17 cellular contexts compared by ENCODE assay signal in genomic region chr10:78511324-78512204, GRCh38.
A peak's percentile ranks its signal among the peaks of the same experiment; 100 is the strongest.
DNase-seq lines count a peak whose midpoint lies in the region; ATAC-seq and TF ChIP-seq lines count a peak whose summit lies in the region.
"Had no signal": no experiment of that assay in that cellular context is flagged by ENCODE, and none has a peak within 500 bp of the region (broad histone marks: within the 10 kb centered on the region; RNA-seq: fewer than 3 reads in every experiment).

No MANE protein-coding gene starts in this region.

- no peak overlapping the region for H3K4me3 ChIP-seq in AG09309 (ENCODE audit: control insufficient read depth, low read depth, low read length)
- H3K4me3 ChIP-seq in PC-3 (ENCODE audit: low read length) = no peak overlapping the region
- no peak overlapping the region for H3K4me3 ChIP-seq in gastroesophageal sphincter
- no peak overlapping the region for H3K4me3 ChIP-seq in trophoblast cell (ENCODE audit: low read depth, low read length)
- no peak overlapping the region for H3K4me3 ChIP-seq in lower lobe of right lung
- no peak overlapping the region for H3K4me3 ChIP-seq in testis
- H3K4me3 ChIP-seq: left ventricle myocardium inferior, PC-9 had no signal

- H2AFZ ChIP-seq in PC-3 (ENCODE audit: low read length) = no peak overlapping the region
- H2AFZ ChIP-seq in trophoblast cell (ENCODE audit: insufficient read depth, low read length, poor library complexity) = no peak overlapping the region
- H2AFZ ChIP-seq: PC-9 had no signal

- H3K27me3 ChIP-seq in PC-3 (ENCODE audit: low read length) (no peaks in the 10 kb centered on the region), gastroesophageal sphincter (no peaks in the 10 kb centered on the region), trophoblast cell (ENCODE audit: insufficient read depth, low read length) (no peaks in the 10 kb centered on the region), lower lobe of right lung (ENCODE audit: low read depth) (no peaks in the 10 kb centered on the region), testis (no peaks in the 10 kb centered on the region)

- H3K4me1 ChIP-seq in PC-3 (ENCODE audit: insufficient read depth, low read length) = peaks cover 10% of the 10 kb centered on the region; the same call in 1 of the 2 replicates
- H3K4me1 ChIP-seq in gastroesophageal sphincter = peaks cover 9 to 100% (median 55%) of the 10 kb centered on the region in 3 donors
- H3K4me1 ChIP-seq in trophoblast cell (ENCODE audit: control insufficient read depth in 1 of 2, insufficient read depth in 2 of 2, low read length in 2 of 2) = peaks cover 11 to 22% of the 10 kb centered on the region in 2 experiments
- H3K4me1 ChIP-seq in lower lobe of right lung = peaks cover 25% of the 10 kb centered on the region
- H3K4me1 ChIP-seq in testis = peaks cover 31% of the 10 kb centered on the region

- no peak overlapping the region for H3K14ac ChIP-seq in trophoblast cell (ENCODE audit: low read length)

- WGBS in gastroesophageal sphincter (ENCODE audit: low coverage in 1 of 2), 2 donors = 51 to 56% methylated on average over 5 to 6 of the region's 6 CpGs
- WGBS in trophoblast cell (ENCODE audit: extremely low coverage, insufficient coverage, insufficient read length) = no CpG with 5 or more reads among the region's 6 CpGs
- WGBS in testis, 2 donors = 75 to 77% methylated on average over 6 of the region's 6 CpGs

- H4K91ac ChIP-seq in trophoblast cell (ENCODE audit: low read depth, low read length) = peak overlapping the region; percentile 37

- H3K27ac Mint-ChIP-seq in activated CD8-positive, alpha-beta T cell treated with anti-CD3 and anti-CD28 coated beads, Interleukin-2, amount 10 ng/mL, durations not matched to agents 7 days and 5 days = no peak overlapping the region
- H3K27ac Mint-ChIP-seq: activated B cell treated with CpG ODN at 0.5 μM for 24 hours; CD8-positive, alpha-beta T cell had no signal

- H3K79me1 ChIP-seq in trophoblast cell (ENCODE audit: low read length) = peaks cover 35% of the 10 kb centered on the region

- ATAC-seq in PC-3 = peak; percentile 7; the same call in 1 of the 2 replicates
- no peak for ATAC-seq in gastroesophageal sphincter
- ATAC-seq in lower lobe of right lung = no peak
- ATAC-seq in activated CD8-positive, alpha-beta T cell treated with anti-CD3 and anti-CD28 coated beads, Interleukin-2, amount 10 ng/mL, durations not matched to agents 7 days and 5 days = no peak
- ATAC-seq: CD8-positive, alpha-beta T cell had no signal

- TF ChIP-seq CTCF in AG09309 (IDR thresholded peaks at IDR 0.05; ENCODE audit: control insufficient read depth, insufficient read depth, low read depth, low read length, missing control alignments) = no peak
- TF ChIP-seq CTCF in PC-3 (conservative IDR thresholded peaks at IDR 0.05; ENCODE audit: low read depth, low read length) = no peak
- TF ChIP-seq CTCF in gastroesophageal sphincter (IDR thresholded peaks at IDR 0.05) = no peak
- no peak for TF ChIP-seq CTCF in lower lobe of right lung (IDR thresholded peaks at IDR 0.05)
- TF ChIP-seq CTCF in testis (IDR thresholded peaks at IDR 0.05) = no peak

- H2BK120ac ChIP-seq in trophoblast cell (ENCODE audit: insufficient read depth, low read length, poor library complexity) = peak overlapping the region; percentile 34

- H4K12ac ChIP-seq in trophoblast cell (ENCODE audit: low read depth, low read length) = no peak overlapping the region

- no peaks in the 10 kb centered on the region for H3F3A ChIP-seq in PC-3 (ENCODE audit: low read length, unreplicated experiment)

- TF ChIP-seq POLR2A in gastroesophageal sphincter (IDR thresholded peaks at IDR 0.05) (no peak), testis (IDR thresholded peaks at IDR 0.05) (no peak)

- no peak overlapping the region for H2BK5ac ChIP-seq in trophoblast cell (ENCODE audit: low read depth, low read length, poor library complexity)

- H3K4me3 Mint-ChIP-seq in activated CD8-positive, alpha-beta T cell treated with anti-CD3 and anti-CD28 coated beads, Interleukin-2, amount 10 ng/mL, durations not matched to agents 7 days and 5 days = no peak overlapping the region
- H3K4me3 Mint-ChIP-seq: activated B cell treated with CpG ODN at 0.5 μM for 24 hours; CD8-positive, alpha-beta T cell had no signal

- H3K36me3 ChIP-seq in PC-3 (ENCODE audit: low read depth, low read length) (no peaks in the 10 kb centered on the region), gastroesophageal sphincter (no peaks in the 10 kb centered on the region), trophoblast cell (ENCODE audit: control insufficient read depth in 1 of 2, insufficient read depth in 2 of 2, low read length in 2 of 2) (no peaks in the 10 kb centered on the region), lower lobe of right lung (no peaks in the 10 kb centered on the region), testis (ENCODE audit: low read depth, missing control alignments) (no peaks in the 10 kb centered on the region)
- H3K36me3 ChIP-seq: left ventricle myocardium inferior had no signal

- no peaks in the 10 kb centered on the region for H3K36me3 Mint-ChIP-seq in activated CD8-positive, alpha-beta T cell treated with anti-CD3 and anti-CD28 coated beads, Interleukin-2, amount 10 ng/mL, durations not matched to agents 7 days and 5 days (ENCODE audit: low read depth)
- H3K36me3 Mint-ChIP-seq: CD8-positive, alpha-beta T cell had no signal

- no peaks in the 10 kb centered on the region for H3K79me2 ChIP-seq in PC-3 (ENCODE audit: low read length)
- H3K79me2 ChIP-seq in trophoblast cell (ENCODE audit: control insufficient read depth, insufficient read depth, low read length, poor library complexity) = peaks cover 2% of the 10 kb centered on the region

- no peak overlapping the region for H3K4ac ChIP-seq in trophoblast cell (ENCODE audit: low read depth, low read length)

- H3K9ac ChIP-seq in PC-3 (ENCODE audit: low read length) (no peak overlapping the region), trophoblast cell (ENCODE audit: low read length) (no peak overlapping the region)

- H2AK5ac ChIP-seq in trophoblast cell (ENCODE audit: low read length) = no peak overlapping the region

- H3K18ac ChIP-seq in trophoblast cell (ENCODE audit: low read length) = no peak overlapping the region

- H3K27ac ChIP-seq in PC-3 (ENCODE audit: low read length) (no peak overlapping the region), gastroesophageal sphincter (peak overlapping the region; percentile 5 to 84 (median 77)), trophoblast cell (ENCODE audit: low read depth, low read length) (no peak overlapping the region), lower lobe of right lung (no peak overlapping the region), testis (no peak overlapping the region)
- H3K27ac ChIP-seq: left ventricle myocardium inferior, PC-9 had no signal

- peak overlapping the region; percentile 47 for H2BK12ac ChIP-seq in trophoblast cell (ENCODE audit: low read length)

- H3K4me2 ChIP-seq in PC-3 (ENCODE audit: low read length) (no peak overlapping the region), trophoblast cell (ENCODE audit: low read length) (no peak overlapping the region)
- H3K4me2 ChIP-seq: PC-9 had no signal

- H3K27me3 Mint-ChIP-seq in activated CD8-positive, alpha-beta T cell treated with anti-CD3 and anti-CD28 coated beads, Interleukin-2, amount 10 ng/mL, durations not matched to agents 7 days and 5 days (ENCODE audit: low read depth) = no peaks in the 10 kb centered on the region

- TF ChIP-seq EP300 in gastroesophageal sphincter (IDR thresholded peaks at IDR 0.05) = no peak

- BruUV-seq in PC-3 (replicated peaks; lab: Mats Ljungman, UMichigan) = no TSS peak

- no peaks in the 10 kb centered on the region for H3K4me1 Mint-ChIP-seq in activated CD8-positive, alpha-beta T cell treated with anti-CD3 and anti-CD28 coated beads, Interleukin-2, amount 10 ng/mL, durations not matched to agents 7 days and 5 days (ENCODE audit: low read depth)
- H3K4me1 Mint-ChIP-seq: activated B cell treated with CpG ODN at 0.5 μM for 24 hours had no signal

- H3K9me2 ChIP-seq in PC-3 (replicated peaks; ENCODE audit: low read length) = 0 out of 2 replicates have a peak, but pooled peaks cover 5% of the 10 kb centered on the region

- DNase-seq in AG09309 (ENCODE audit: low read depth) (peak; percentile 35), PC-3 (no peak), trophoblast cell (no peak), activated gamma-delta T cell treated with Interleukin-2 at 50 U/mL for 16 hours (no peak), lower lobe of right lung (no peak), testis (no peak)
- no peak for DNase-seq in activated CD8-positive, alpha-beta T cell treated with anti-CD3 and anti-CD28 coated beads, Interleukin-2, amount 10 ng/mL, durations not matched to agents 7 days and 5 days
- DNase-seq: activated B cell treated with CpG ODN at 0.5 μM for 24 hours; DMS79; left ventricle myocardium inferior; NCI-H1105 treated with DMSO at 0.1 percent for 48 hours; NCI-H2107; small intestine; stimulated activated CD4-positive, alpha-beta T cell treated with anti-CD3 and anti-CD28 coated beads, Interleukin-4, amount 100 ng/mL, for 24 hours had no signal

- POLR2A ChIA-PET in PC-3 (lab: Charles Lee; ENCODE audit: unreplicated experiment) = no interaction called here
- POLR2A ChIA-PET in activated CD8-positive, alpha-beta T cell treated with anti-CD3 and anti-CD28 coated beads, Interleukin-2, amount 10 ng/mL, durations not matched to agents 7 days and 5 days (lab: Charles Lee) = no interaction called here

- no peaks in the 10 kb centered on the region for H3K9me3 Mint-ChIP-seq in activated CD8-positive, alpha-beta T cell treated with anti-CD3 and anti-CD28 coated beads, Interleukin-2, amount 10 ng/mL, durations not matched to agents 7 days and 5 days (ENCODE audit: insufficient read depth)
- H3K9me3 Mint-ChIP-seq: activated B cell treated with CpG ODN at 0.5 μM for 24 hours; CD8-positive, alpha-beta T cell had no signal

- CTCF ChIA-PET in PC-3 (lab: Charles Lee) = no interaction called here
- CTCF ChIA-PET in activated CD8-positive, alpha-beta T cell treated with anti-CD3 and anti-CD28 coated beads, Interleukin-2, amount 10 ng/mL, durations not matched to agents 7 days and 5 days (lab: Charles Lee) = no interaction called here

- no peak overlapping the region for H3K23ac ChIP-seq in trophoblast cell (ENCODE audit: low read length)

- no peaks in the 10 kb centered on the region for H3K9me3 ChIP-seq in PC-3 (ENCODE audit: low read length)
- no peaks in the 10 kb centered on the region for H3K9me3 ChIP-seq in gastroesophageal sphincter
- peaks cover 2% of the 10 kb centered on the region for H3K9me3 ChIP-seq in trophoblast cell (ENCODE audit: insufficient read depth, low read depth, low read length)
- no peaks in the 10 kb centered on the region for H3K9me3 ChIP-seq in lower lobe of right lung
- H3K9me3 ChIP-seq in testis = no peaks in the 10 kb centered on the region
- H3K9me3 ChIP-seq: left ventricle myocardium inferior had no signal

- no peak overlapping the region for H4K8ac ChIP-seq in trophoblast cell (ENCODE audit: low read depth, low read length)

- intact Hi-C loops in PC-3 (cut with micrococcal nuclease) (no loop called here), lower lobe of right lung (cut with DNase I) (no loop called here), testis (cut with DNase I; ENCODE audit: low total_unique reads) (no loop called here)

- H4K20me1 ChIP-seq in PC-3 (ENCODE audit: low read length) = no peaks in the 10 kb centered on the region

Comparison
In these comparisons a context has a peak if more than half of its experiments do, and no peak if none do; other contexts are left out.
1. H3K27ac ChIP-seq: peak in gastroesophageal sphincter (4 of 4); none in PC-3 (single experiment), trophoblast cell (single experiment), lower lobe of right lung (single experiment) and testis (0 of 2).